In genomic region chr3:73516656-73517055, GRCh38 we compare ENCODE assay signal across 17 cellular contexts.
A peak's percentile ranks its signal among the peaks of the same experiment; 100 is the strongest.
DNase-seq lines count a peak whose midpoint lies in the region; ATAC-seq and TF ChIP-seq lines count a peak whose summit lies in the region.
"Had no signal": no experiment of that assay in that cellular context is flagged by ENCODE, and none has a peak within 500 bp of the region (broad histone marks: within the 10 kb centered on the region; RNA-seq: fewer than 3 reads in every experiment).

No MANE protein-coding gene starts in this region.

- H4K20me1 ChIP-seq in Karpas-422 (ENCODE audit: insufficient read depth, low read depth, low read length): no peaks in the 10 kb centered on the region

- H3K9ac ChIP-seq in rectal smooth muscle tissue (ENCODE audit: low read length) (no peak overlapping the region), Karpas-422 (ENCODE audit: low read length) (no peak overlapping the region)

- H3K27me3 ChIP-seq in AG04450 (ENCODE audit: control insufficient read depth, insufficient read depth, low read length): no peaks in the 10 kb centered on the region
- H3K27me3 ChIP-seq in rectal smooth muscle tissue (ENCODE audit: control insufficient read depth, insufficient read depth, low read length): no peaks in the 10 kb centered on the region
- no peaks in the 10 kb centered on the region for H3K27me3 ChIP-seq in Karpas-422 (ENCODE audit: low read length)

- H3K4me2 ChIP-seq in Karpas-422 (ENCODE audit: low read depth, low read length, poor library complexity, severe bottlenecking): no peak overlapping the region

- H3K27ac ChIP-seq in AG04450 (ENCODE audit: low read depth, low read length) (peak overlapping the region; percentile 71), rectal smooth muscle tissue (ENCODE audit: low read depth, low read length) (peak overlapping the region; percentile 95), Karpas-422 (ENCODE audit: low read length) (no peak overlapping the region)
- H3K27ac ChIP-seq: HL-60 had no signal

- no peak overlapping the region for H2AFZ ChIP-seq in Karpas-422 (ENCODE audit: low read length)

- no peak for TF ChIP-seq CTCF in AG04450 (IDR thresholded peaks at IDR 0.05; ENCODE audit: low read depth, low read length)

- H3K36me3 ChIP-seq in rectal smooth muscle tissue (ENCODE audit: control insufficient read depth, insufficient read depth, low read length): no peaks in the 10 kb centered on the region
- no peaks in the 10 kb centered on the region for H3K36me3 ChIP-seq in Karpas-422 (ENCODE audit: insufficient read depth, low read length)

- CTCF ChIA-PET in AG04450 (lab: Charles Lee): interaction anchor here (0.8 to 1.4 kb wide), 2 partner anchors 8 to 9 kb away, joined by 3 to 8 read pairs; no protein-coding TSS in a partner anchor

- H3K4me3 ChIP-seq in AG04450 (ENCODE audit: low read depth, low read length) (no peak overlapping the region), rectal smooth muscle tissue (ENCODE audit: low read length) (no peak overlapping the region), Karpas-422 (ENCODE audit: low read length) (no peak overlapping the region)

- ATAC-seq in Right ventricle myocardium superior (ENCODE audit: poor library complexity): peak; percentile 50
- no peak for ATAC-seq in sciatic nerve
- no peak for ATAC-seq in GM19328 (IDR thresholded peaks at IDR 0.05; ENCODE audit: unreplicated experiment)
- ATAC-seq: activated naive CD4-positive, alpha-beta T cell treated with anti-CD3 and anti-CD28 coated beads, Interleukin-2, amount 50 U/mL, for 72 hours had no signal

- H3K4me1 ChIP-seq in rectal smooth muscle tissue (ENCODE audit: control insufficient read depth, insufficient read depth, low read length): peaks cover 77% of the 10 kb centered on the region
- H3K4me1 ChIP-seq in Karpas-422 (ENCODE audit: low read length): no peaks in the 10 kb centered on the region

- H3K9me2 ChIP-seq in Karpas-422 (replicated peaks; ENCODE audit: insufficient read depth, low read length): no peaks in the 10 kb centered on the region

- H3K9me3 ChIP-seq in AG04450 (ENCODE audit: control insufficient read depth, insufficient read depth, low read length) (no peaks in the 10 kb centered on the region), Karpas-422 (ENCODE audit: low read length) (no peaks in the 10 kb centered on the region)

- POLR2A ChIA-PET in AG04450 (lab: Yijun Ruan, JAX): no interaction called here

- DNase-seq in AG04450 (ENCODE audit: low read depth, low spot score) (peak; percentile 90), NCI-H2029 treated with DMSO at 0.1 percent for 48 hours (lab: John Stamatoyannopoulos, UW) (peak; percentile 65), Right ventricle myocardium superior (peak; percentile 49), Karpas-422 (no peak), sciatic nerve (ENCODE audit: low spot score) (no peak)
- no peak for DNase-seq in activated naive CD4-positive, alpha-beta T cell treated with anti-CD3 and anti-CD28 coated beads, Interleukin-2, amount 50 U/mL, for 16 hours
- DNase-seq: activated CD4-positive, alpha-beta T cell treated with anti-CD3 and anti-CD28 coated beads for 4 hours; caudate nucleus; DMS79 treated with DMSO at 0.1 percent for 48 hours; H9; NCI-H1694 treated with DMSO at 0.1 percent for 48 hours; retina; stimulated activated CD4-positive, alpha-beta T cell treated with anti-CD3 and anti-CD28 coated beads, Interleukin-2, amount 100 ng/mL, for 48 hours had no signal

- intact Hi-C loops in Right ventricle myocardium superior (cut with DNase I): no loop called here
- intact Hi-C loops in sciatic nerve (cut with DNase I): loop anchor here (10.0 kb wide), 1 partner anchor 328 kb away; no protein-coding TSS in a partner anchor

- H3K79me2 ChIP-seq in Karpas-422 (ENCODE audit: low read length): no peaks in the 10 kb centered on the region

Comparison
In these comparisons a context has a peak if more than half of its experiments do, and no peak if none do; other contexts are left out.
1. DNase-seq: peak in AG04450 (single experiment), NCI-H2029 treated with DMSO at 0.1 percent for 48 hours (single experiment) and Right ventricle myocardium superior (single experiment); none in Karpas-422 (single experiment), activated naive CD4-positive, alpha-beta T cell treated with anti-CD3 and anti-CD28 coated beads, Interleukin-2, amount 50 U/mL, for 16 hours (single experiment) and sciatic nerve (single experiment).